Comparison of ENCODE assay signal across 8 cellular contexts in the genomic region with DNA sequence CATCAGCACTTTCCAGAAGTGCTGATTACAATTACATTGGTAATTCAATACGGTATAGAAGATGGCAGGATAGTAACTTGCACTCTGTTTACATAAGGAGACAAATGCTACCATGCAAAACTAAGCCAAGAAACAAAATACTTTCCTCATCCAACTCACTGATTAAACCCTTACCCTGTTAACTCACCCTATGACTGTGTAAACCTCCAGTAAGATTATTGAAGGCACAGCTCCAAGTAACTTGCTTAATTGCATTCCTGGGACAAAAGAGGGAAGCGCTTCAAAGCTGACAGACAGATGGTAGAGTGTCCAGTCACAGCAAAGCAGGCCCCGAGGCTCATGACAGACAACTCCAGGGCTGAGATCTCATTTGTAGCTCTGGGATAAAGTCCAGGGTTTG. TPM values are rescaled to one million over a fixed set of nuclear protein-coding genes. Genes with fewer than 3 reads are reported as not detected.
DNase-seq lines count a peak whose midpoint lies in the region; ATAC-seq and TF ChIP-seq lines count a peak whose summit lies in the region.

No MANE protein-coding gene starts in this region.

- DNase-seq in HFFc6 (peak; percentile 5), RWPE1 (ENCODE audit: low spot score) (peak; percentile 75), left ventricle myocardium superior (no peak), RPMI8226 (no peak), aorta (no peak)

- H3K27ac ChIP-seq in RWPE1: peak overlapping the region; percentile 62
- peak overlapping the region; percentile 51 for H3K27ac ChIP-seq in skeletal muscle tissue (ENCODE audit: low read depth, low read length)
- H3K27ac ChIP-seq in aorta (ENCODE audit: low read depth in 1 of 2, low read length in 2 of 2): no peak overlapping the region

- POLR2A ChIA-PET in RWPE1 (lab: Yijun Ruan, JAX; ENCODE audit: low non-redundant PET): no interaction called here

- CTCF ChIA-PET in RWPE1 (lab: Yijun Ruan, JAX): interaction anchor here (0.6 kb wide), 3 partner anchors 8 to 623 kb away, joined by 3 to 4 read pairs (median 3); no protein-coding TSS in a partner anchor

- H3K9me3 ChIP-seq in skeletal muscle tissue (ENCODE audit: control insufficient read depth in 3 of 3, low read length in 3 of 3): no peaks in the 10 kb centered on the region
- H3K9me3 ChIP-seq in aorta (ENCODE audit: control insufficient read depth, low read length): no peaks in the 10 kb centered on the region

- H3K36me3 ChIP-seq in skeletal muscle tissue (ENCODE audit: control insufficient read depth in 3 of 3, insufficient read depth in 3 of 3, low read length in 3 of 3) (no peaks in the 10 kb centered on the region), aorta (ENCODE audit: control insufficient read depth in 1 of 2, insufficient read depth in 2 of 2, low read length in 1 of 2) (no peaks in the 10 kb centered on the region)

- ATAC-seq in left ventricle myocardium superior: peak; percentile 91
- no peak for ATAC-seq in HG03354 (IDR thresholded peaks at IDR 0.05; ENCODE audit: poor library complexity, severe bottlenecking, unreplicated experiment)
- ATAC-seq in HG02759 (IDR thresholded peaks at IDR 0.05; ENCODE audit: unreplicated experiment): no peak
- ATAC-seq in aorta (ENCODE audit: low FRiP score): no peak

- WGBS in aorta, 2 donors: 47 to 52% methylated on average over 3 of the region's 3 CpGs

- H3K9ac ChIP-seq in skeletal muscle tissue (ENCODE audit: low read depth in 1 of 3, low read length in 3 of 3): no peak overlapping the region

- intact Hi-C loops in left ventricle myocardium superior (cut with micrococcal nuclease): no loop called here
- intact Hi-C loops in aorta (cut with DNase I): no loop called here

- H3K4me1 Mint-ChIP-seq in HFFc6 (ENCODE audit: low read depth): no peaks in the 10 kb centered on the region

- no peaks in the 10 kb centered on the region for H3K27me3 Mint-ChIP-seq in HFFc6 (ENCODE audit: insufficient read depth)

- H3K4me1 ChIP-seq in skeletal muscle tissue (ENCODE audit: control insufficient read depth in 3 of 3, insufficient read depth in 3 of 3, low read length in 3 of 3): peaks cover 8 to 26% (median 12%) of the 10 kb centered on the region in 3 donors
- H3K4me1 ChIP-seq in aorta (ENCODE audit: control insufficient read depth in 1 of 2, insufficient read depth in 2 of 2, low read length in 2 of 2): no peaks in the 10 kb centered on the region

- H3K9me3 Mint-ChIP-seq in HFFc6: peaks cover 15% of the 10 kb centered on the region

- TF ChIP-seq CTCF in HFFc6 (IDR thresholded peaks at IDR 0.05) (no peak), RWPE1 (conservative IDR thresholded peaks at IDR 0.05; ENCODE audit: low read depth) (no peak)

- H3K4me3 ChIP-seq in skeletal muscle tissue (ENCODE audit: low read length in 3 of 3) (no peak overlapping the region), aorta (ENCODE audit: low read length in 2 of 2) (no peak overlapping the region)

- no peak overlapping the region for H3K4me3 Mint-ChIP-seq in HFFc6

- H3K27me3 ChIP-seq in skeletal muscle tissue (ENCODE audit: control insufficient read depth in 3 of 3, insufficient read depth in 3 of 3, low read length in 3 of 3): no peaks in the 10 kb centered on the region
- H3K27me3 ChIP-seq in aorta (ENCODE audit: control insufficient read depth in 1 of 2, insufficient read depth in 2 of 2, low read length in 1 of 2): no peaks in the 10 kb centered on the region

- no peak overlapping the region for H3K27ac Mint-ChIP-seq in HFFc6

- no peaks in the 10 kb centered on the region for H3K36me3 Mint-ChIP-seq in HFFc6 (ENCODE audit: low read depth)

RNA-seq across cellular contexts. Expression of gene KIF16B, which starts 6.9 kb away (rescaled TPM):
- 1 to 10 TPM in 4 of 6 experiments, under 1 TPM in 2; 0.31 to 3.4 (median 3.2) TPM for total RNA-seq in HFFc6 (2021; fragmentation: NEBNext Ultra II Directional; extraction: Animal tissue kit (Norgen Biotek cat#: 25700))
- total RNA-seq in left ventricle myocardium superior: 17.8 TPM
- total RNA-seq in skeletal muscle tissue: 42.8 TPM
- 10 to 100 TPM; 17.3 to 20.6 TPM for total RNA-seq in aorta
- 10 to 100 TPM in 1 of 2 donors, 1 to 10 TPM in 1; 6.5 to 10.3 TPM for polyA plus RNA-seq in aorta

Comparison
In these comparisons a context has a peak if more than half of its experiments do, and no peak if none do; other contexts are left out.
1. DNase-seq: peak in HFFc6 (single experiment) and RWPE1 (single experiment); none in left ventricle myocardium superior (single experiment), RPMI8226 (single experiment) and aorta (0 of 2).
2. H3K27ac ChIP-seq: peak in RWPE1 (single experiment) and skeletal muscle tissue (single experiment); none in aorta (0 of 2).